ENCODE assay signal across 1 cellular context in the genomic region with DNA sequence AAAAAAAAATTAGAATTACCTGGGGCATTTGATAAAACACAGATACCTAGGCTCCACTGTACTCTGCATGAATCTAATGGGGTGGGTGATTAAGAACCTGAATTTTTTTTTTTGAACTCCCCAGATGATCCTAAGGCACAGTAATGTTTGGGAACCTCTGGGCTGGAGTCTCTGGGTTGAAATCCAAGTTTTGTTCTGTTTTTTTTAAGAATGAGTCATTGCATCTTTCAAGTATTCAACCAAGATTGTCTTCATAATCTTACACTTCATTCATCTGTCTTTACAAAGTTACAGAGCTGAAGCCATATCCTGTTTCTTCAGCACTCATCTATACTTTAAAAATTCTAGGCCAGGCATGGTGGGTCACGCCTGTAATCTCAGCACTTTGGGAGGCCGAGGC.
TF ChIP-seq lines count a peak whose summit lies in the region.

No MANE protein-coding gene starts in this region.

TF ChIP-seq in endothelial cell of umbilical vein, 7 proteins besides CTCF, POLR2A, EP300 and RAD21:
- TF ChIP-seq, protein P1, sequence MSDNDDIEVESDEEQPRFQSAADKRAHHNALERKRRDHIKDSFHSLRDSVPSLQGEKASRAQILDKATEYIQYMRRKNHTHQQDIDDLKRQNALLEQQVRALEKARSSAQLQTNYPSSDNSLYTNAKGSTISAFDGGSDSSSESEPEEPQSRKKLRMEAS (IDR thresholded peaks at IDR 0.05; ENCODE audit: insufficient read depth, insufficient read length) = no peak
- TF ChIP-seq POLR2AphosphoS5 (IDR thresholded peaks at IDR 0.05; ENCODE audit: insufficient read depth, low read depth, low read length) (no peak), MYC (IDR thresholded peaks at IDR 0.05; ENCODE audit: low read depth, low read length) (no peak), FOS (IDR thresholded peaks at IDR 0.05; ENCODE audit: borderline replicate concordance, insufficient read depth, low read length) (peak; percentile 49)
